20 cellular contexts compared by ENCODE assay signal in genomic region chr12:2281446-2281845, GRCh38.
"Had no signal": no experiment of that assay in that cellular context is flagged by ENCODE, and none has a peak within 500 bp of the region (broad histone marks: within the 10 kb centered on the region; RNA-seq: fewer than 3 reads in every experiment).

No MANE protein-coding gene starts in this region.

- H3K27me3 ChIP-seq: dorsolateral prefrontal cortex, esophagus muscularis mucosa, foreskin keratinocyte, gastroesophageal sphincter, heart left ventricle, hepatocyte had no signal

- ATAC-seq: foreskin keratinocyte, gastroesophageal sphincter, left lobe of liver, lower lobe of right lung had no signal

- H3K27ac ChIP-seq: coronary artery, dorsolateral prefrontal cortex, foreskin keratinocyte, hepatocyte, lower lobe of right lung had no signal

- H3K4me1 ChIP-seq: foreskin keratinocyte had no signal

- H3K4me3 ChIP-seq: coronary artery, dorsolateral prefrontal cortex, esophagus muscularis mucosa, gastroesophageal sphincter, heart left ventricle, hepatocyte, lower lobe of right lung, mucosa of descending colon had no signal

- H3K36me3 Mint-ChIP-seq: immature natural killer cell had no signal

- H3K36me3 ChIP-seq: esophagus muscularis mucosa, gastroesophageal sphincter, heart left ventricle, lower lobe of right lung had no signal

- H3K9me3 ChIP-seq: esophagus muscularis mucosa, gastroesophageal sphincter, heart left ventricle, lower lobe of right lung, mucosa of descending colon had no signal

- H3K4me1 Mint-ChIP-seq: immature natural killer cell had no signal

- DNase-seq: dermis blood vessel endothelial cell; dorsolateral prefrontal cortex; effector CD4-positive, alpha-beta T cell; effector memory CD4-positive, alpha-beta T cell; foreskin keratinocyte; heart left ventricle; immature natural killer cell; islet precursor cell; kidney; kidney glomerular epithelial cell; left ventricle myocardium superior; lower lobe of right lung; mesenchymal stem cell; mucosa of descending colon had no signal

- H3K4me3 Mint-ChIP-seq: immature natural killer cell, mesothelial cell of epicardium had no signal

- H3K27ac Mint-ChIP-seq: immature natural killer cell, mesothelial cell of epicardium had no signal
